Comparison of ENCODE assay signal across 8 cellular contexts in genomic region chr19:54102421-54103169, GRCh38. TPM values are rescaled to one million over a fixed set of nuclear protein-coding genes. Genes with fewer than 3 reads are reported as not detected.
DNase-seq lines count a peak whose midpoint lies in the region; ATAC-seq, FAIRE-seq and TF ChIP-seq lines count a peak whose summit lies in the region.

TSS of gene NDUFA3 (plus strand) at chr19:54102855. CDS start at chr19:54102879, 24 bp downstream.

- peaks cover 0 to 13% of the 10 kb centered on the region in 2 experiments; a peak in 2 of 4 replicates for H3K79me2 ChIP-seq in H1 (ENCODE audit: control insufficient read depth in 1 of 2, insufficient read depth in 2 of 2, low read length in 2 of 2)

- peaks cover 6 to 23% (median 17%) of the 10 kb centered on the region in 4 experiments; a peak in 5 of 8 replicates for H3K36me3 ChIP-seq in H1 (ENCODE audit: control insufficient read depth in 2 of 4, insufficient read depth in 4 of 4, low read length in 3 of 4)

- peak within 1 kb of the TSS; percentile 94 for H3K27ac Mint-ChIP-seq in memory B cell

- TF ChIP-seq RAD21 in H1 (IDR thresholded peaks at IDR 0.05 in 1 of 2, conservative IDR thresholded peaks at IDR 0.05 in 1 of 2; ENCODE audit: low read depth in 2 of 2, low read length in 2 of 2): no peak

- H2BK120ac ChIP-seq in H1 (replicated peaks; ENCODE audit: low read depth, low read length): peak within 1 kb of the TSS; percentile 36

- TF ChIP-seq POLR2A in H1 (IDR thresholded peaks at IDR 0.05; ENCODE audit: control extremely low read depth in 1 of 2, low read depth in 2 of 2, low read length in 2 of 2): peak in 1 of 2 experiments; percentile 85; a peak in 2 of 3 replicates

- peak within 1 kb of the TSS; percentile 65 to 87 (median 79) for H3K9ac ChIP-seq in H1 (replicated peaks in 1 of 4; ENCODE audit: extremely low read depth in 1 of 4, low read depth in 3 of 4, low read length in 3 of 4)

- CTCF ChIA-PET in H1 (lab: Charles Lee; ENCODE audit: partially characterized antibody): no interaction called here

- peak within 1 kb of the TSS; percentile 99 for H3K4me3 Mint-ChIP-seq in memory B cell

- H3K23me2 ChIP-seq in H1 (ENCODE audit: low read depth, low read length): peaks cover 5% of the 10 kb centered on the region

- peaks cover 3% of the 10 kb centered on the region for H3K27me3 Mint-ChIP-seq in memory B cell

- H4K91ac ChIP-seq in H1 (replicated peaks; ENCODE audit: insufficient read length, low read length): peak within 1 kb of the TSS; percentile 90

- H3K14ac ChIP-seq in H1 (ENCODE audit: insufficient read length): no peak within 1 kb of the TSS

- no peaks in the 10 kb centered on the region; the same call in 1 of the 2 replicates for H3K79me1 ChIP-seq in H1 (ENCODE audit: low read depth, low read length)

- POLR2A ChIA-PET in H1 (lab: Charles Lee; ENCODE audit: partially characterized antibody): interaction anchor here (0.8 to 9.2 kb wide), 5 partner anchors 9 to 158 kb away, joined by 3 to 116 read pairs (median 5); partner anchors contain the start of genes PRPF31 and TFPT

- 6% methylated on average over 54 of the region's 54 CpGs; no CpG with 5 or more reads in 1 of the 2 experiments for WGBS in H1 (ENCODE audit: extremely low coverage in 1 of 2, insufficient coverage in 1 of 2, insufficient read length in 1 of 2, insufficient replicate concordance in 2 of 2, low coverage in 1 of 2, low lambda C conversion rate in 2 of 2, missing lambda C conversion rate in 1 of 2), 2 experiments

- peak within 1 kb of the TSS; percentile 87 for H3K56ac ChIP-seq in H1 (replicated peaks; ENCODE audit: insufficient read length, low read depth, low read length)

- TF ChIP-seq EP300 in H1 (IDR thresholded peaks at IDR 0.05; ENCODE audit: borderline replicate concordance in 1 of 2, low read depth in 2 of 2, low read length in 2 of 2): no peak

- peak within 1 kb of the TSS; percentile 67 for H2BK5ac ChIP-seq in H1 (ENCODE audit: low read depth, low read length)

- peak within 1 kb of the TSS; percentile 10; the same call in 1 of the 2 replicates for H2AK5ac ChIP-seq in H1 (ENCODE audit: low read depth, low read length)

- no peak for TF ChIP-seq CTCF in H1 (IDR thresholded peaks at IDR 0.05; ENCODE audit: control extremely low read depth in 1 of 3, insufficient read depth in 1 of 3, low read depth in 1 of 3, low read length in 3 of 3)

- no peak within 1 kb of the TSS for H2BK20ac ChIP-seq in H1 (ENCODE audit: low read length)

- peak within 1 kb of the TSS; percentile 75; the same call in 1 of the 2 replicates for H3K18ac ChIP-seq in H1 (ENCODE audit: extremely low read depth, low read length)

- H3K4ac ChIP-seq in H1 (replicated peaks; ENCODE audit: insufficient read length, low read depth, low read length): peak within 1 kb of the TSS; percentile 78

- no peak within 1 kb of the TSS for H3K23ac ChIP-seq in H1 (ENCODE audit: insufficient read length)

- H3K9me3 Mint-ChIP-seq in memory B cell: peaks cover 3% of the 10 kb centered on the region

- H4K5ac ChIP-seq in H1 (ENCODE audit: insufficient read length, low read depth, low read length): peak within 1 kb of the TSS; percentile 89

- H3K4me3 ChIP-seq in H1 (ENCODE audit: extremely low read depth in 1 of 4, insufficient read depth in 2 of 4, low read depth in 3 of 4, low read length in 4 of 4): peak within 1 kb of the TSS; percentile 78 to 96 (median 90)

- peak; percentile 89 for ATAC-seq in GM21367 (IDR thresholded peaks at IDR 0.05; ENCODE audit: unreplicated experiment)
- ATAC-seq in memory B cell (ENCODE audit: low read depth): peak; percentile 98

- H2BK12ac ChIP-seq in H1 (ENCODE audit: low read depth, low read length): no peak within 1 kb of the TSS

- peak within 1 kb of the TSS; percentile 92 for H2BK15ac ChIP-seq in H1 (ENCODE audit: low read length)

- peak within 1 kb of the TSS; percentile 76 to 84 for H3K4me2 ChIP-seq in H1 (ENCODE audit: insufficient read depth in 1 of 2, low read depth in 2 of 2, low read length in 2 of 2)

- H4K8ac ChIP-seq in H1 (ENCODE audit: extremely low read depth, insufficient read depth, low read length): peak within 1 kb of the TSS; percentile 77

- H3K4me1 Mint-ChIP-seq in memory B cell: peaks cover 18% of the 10 kb centered on the region

- DNase-seq in COLO829 (ENCODE audit: low spot score) (peak; percentile 99), HTR-8/SVneo (ENCODE audit: insufficient read length, low spot score) (peak; percentile 99), NOMO-1 treated with dmso at 0.1 percent for 144 hours (lab: John Stamatoyannopoulos, UW; ENCODE audit: unreplicated experiment) (peak; percentile 95), H1 (ENCODE audit: low read depth in 1 of 2, low spot score in 2 of 2) (peak; percentile 95 to 96), memory B cell (ENCODE audit: low spot score in 2 of 2) (peak; percentile 88 to 95)
- DNase-seq in activated CD8-positive, alpha-beta memory T cell treated with anti-CD3 and anti-CD28 coated beads for 48 hours (ENCODE audit: low read depth in 2 of 3, low spot score in 2 of 3): peak; percentile 69 to 96 (median 96)
- DNase-seq in stimulated activated CD8-positive, alpha-beta memory T cell treated with anti-CD3 and anti-CD28 coated beads, Interleukin-12 subunit alpha, Interleukin-12 subunit beta, amount 100 ng/mL, for 24 hours (ENCODE audit: extremely low read depth): peak; percentile 95

- peak within 1 kb of the TSS; percentile 82; the same call in 1 of the 2 replicates for H3K27ac ChIP-seq in H1 (ENCODE audit: low read depth, low read length)

- H2AFZ ChIP-seq in H1 (ENCODE audit: low read length): 0 out of 2 replicates have a peak within 1 kb of the TSS, but pooled peaks have one; percentile 5

- H3K27me3 ChIP-seq in H1 (replicated peaks in 1 of 4; ENCODE audit: control insufficient read depth in 3 of 4, extremely low read depth in 1 of 4, insufficient read depth in 3 of 4, low read length in 3 of 4): no peaks in the 10 kb centered on the region

- peaks cover 0 to 7% of the 10 kb centered on the region in 2 experiments for H4K20me1 ChIP-seq in H1 (replicated peaks in 1 of 2; ENCODE audit: control insufficient read depth in 1 of 2, insufficient read depth in 2 of 2, low read length in 2 of 2)

- H3K36me3 Mint-ChIP-seq in memory B cell: peaks cover 17% of the 10 kb centered on the region

- H3K9me3 ChIP-seq in H1 (ENCODE audit: insufficient read depth in 2 of 2, low read depth in 1 of 2, low read length in 1 of 2): no peaks in the 10 kb centered on the region

- FAIRE-seq in HTR-8/SVneo (lab: Jason Lieb, UNC): peak; percentile 99
- FAIRE-seq in H1 (lab: Jason Lieb, UNC): peak; percentile 97

- 0 out of 7 replicates have a peak, but pooled peaks cover 0 to 2% (median 0%) of the 10 kb centered on the region in 4 experiments for H3K4me1 ChIP-seq in H1 (replicated peaks in 1 of 4; ENCODE audit: control insufficient read depth in 3 of 4, insufficient read depth in 4 of 4, low read length in 3 of 4)

TF ChIP-seq in H1, 55 proteins besides CTCF, POLR2A, EP300 and RAD21 (continues in another document):
- TF ChIP-seq HDAC2 (IDR thresholded peaks at IDR 0.05; ENCODE audit: borderline replicate concordance in 1 of 2, low read depth in 2 of 2, low read length in 2 of 2) (peak in 1 of 2 experiments; percentile 99; a peak in 3 of 4 replicates), RNF2 (IDR thresholded peaks at IDR 0.05; ENCODE audit: borderline replicate concordance, low read depth, low read length, missing control alignments, poor library complexity, severe bottlenecking) (no peak), PHF8 (conservative IDR thresholded peaks at IDR 0.05; ENCODE audit: low read depth, low read length) (peak; percentile 63; the same call in 1 of the 2 replicates), TAF1 (IDR thresholded peaks at IDR 0.05; ENCODE audit: low read depth, low read length) (peak; percentile 86), TBP (IDR thresholded peaks at IDR 0.05; ENCODE audit: low read depth, low read length) (peak; percentile 62), BRCA1 (IDR thresholded peaks at IDR 0.05; ENCODE audit: low read depth, low read length) (no peak), KDM4A (IDR thresholded peaks at IDR 0.05; ENCODE audit: low read depth, low read length, severe bottlenecking) (peak; percentile 63), CHD1 (IDR thresholded peaks at IDR 0.05; ENCODE audit: low read depth, low read length) (no peak), RBBP5 (IDR thresholded peaks at IDR 0.05; ENCODE audit: borderline replicate concordance, low read depth, low read length) (no peak), BCL11A (IDR thresholded peaks at IDR 0.05; ENCODE audit: low read depth in 2 of 2, low read length in 2 of 2) (no peak), CBX5 (IDR thresholded peaks at IDR 0.05; ENCODE audit: low read depth, low read length) (no peak), YY1 (IDR thresholded peaks at IDR 0.05; ENCODE audit: low read depth, low read length) (peak; percentile 97), NANOG (IDR thresholded peaks at IDR 0.05; ENCODE audit: insufficient read depth, low read depth, low read length, poor library complexity, severe bottlenecking) (no peak), ATF3 (IDR thresholded peaks at IDR 0.05; ENCODE audit: insufficient read depth, low read depth, low read length) (peak; percentile 70; the same call in 1 of the 2 replicates), KDM5A (IDR thresholded peaks at IDR 0.05; ENCODE audit: low read length) (peak; percentile 93), CHD2 (IDR thresholded peaks at IDR 0.05; ENCODE audit: low read length) (0 out of 2 replicates have a peak, but pooled peaks have one; percentile 49), CBX8 (IDR thresholded peaks at IDR 0.05; ENCODE audit: borderline replicate concordance, low read depth, low read length) (no peak), MAX (IDR thresholded peaks at IDR 0.05) (peak; percentile 55; the same call in 1 of the 2 replicates)

RNA-seq across cellular contexts. Expression of gene NDUFA3, which starts in this region (rescaled TPM):
- total RNA-seq in H1 (2021; fragmentation: NEBNext Ultra II Directional; extraction: Animal tissue kit (Norgen Biotek cat#: 25700)): 175 and 177 TPM in 2 replicates
- 208 and 294 TPM in 2 replicates for polyA plus RNA-seq in H1 (2011; rRNA removed)
- polyA plus RNA-seq in H1 (2011; cell fraction: cytosol; rRNA removed): 162 TPM
- 152 TPM for polyA plus RNA-seq in H1 (2011; cell fraction: nucleus; rRNA removed)
- polyA plus RNA-seq in H1 (2012, experiment 1 of 2): 315 to 383 TPM (median 326 TPM) in 4 replicates
- 395 TPM for polyA plus RNA-seq in H1 (2012, experiment 2 of 2)
- polyA plus RNA-seq in H1 (2013, experiment 1 of 2): 842 TPM
- polyA plus RNA-seq in H1 (2013, experiment 2 of 2): 873 TPM
- polyA minus RNA-seq in H1 (2011; rRNA and poly(A)+ RNA removed): 56.9 and 81.7 TPM in 2 replicates
- 256 TPM for polyA minus RNA-seq in H1 (2011; cell fraction: cytosol; rRNA and poly(A)+ RNA removed)
- 60.9 TPM for polyA minus RNA-seq in H1 (2011; cell fraction: nucleus; rRNA and poly(A)+ RNA removed)

Comparison
In these comparisons a context has a peak if more than half of its experiments do, and no peak if none do; other contexts are left out.
1. Peak in every context shown above with its lines: DNase-seq, ATAC-seq, H3K4me3 ChIP-seq and H3K27ac ChIP-seq.